Comparison of ENCODE assay signal across 10 cellular contexts in the genomic region with DNA sequence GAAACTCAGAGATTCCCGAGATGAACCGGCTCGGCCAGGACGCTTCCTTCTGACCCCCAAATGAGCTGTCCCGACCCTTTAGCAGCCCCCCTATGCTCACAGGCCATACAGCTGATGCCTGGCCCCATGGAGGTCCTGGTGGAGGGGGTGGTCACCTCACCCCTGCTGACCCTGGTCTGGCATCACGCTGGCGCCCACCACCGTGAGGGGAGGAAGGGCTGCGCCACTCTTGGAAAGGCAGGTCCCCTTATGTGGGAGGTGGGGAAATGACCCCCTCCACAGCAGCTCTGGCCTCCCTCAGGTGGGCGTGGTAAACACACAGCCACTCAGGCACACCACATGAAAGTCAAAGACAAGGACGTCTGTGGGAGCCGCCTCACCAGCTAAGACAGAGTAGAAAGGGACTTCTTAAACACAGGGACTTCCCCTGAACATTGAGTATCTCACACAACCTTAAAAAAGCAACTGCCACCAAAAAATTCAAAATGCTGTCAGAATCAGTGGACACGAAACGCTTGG. TPM values are rescaled to one million over a fixed set of nuclear protein-coding genes. Genes with fewer than 3 reads are reported as not detected.
DNase-seq lines count a peak whose midpoint lies in the region; ATAC-seq and TF ChIP-seq lines count a peak whose summit lies in the region.
"Had no signal": no experiment of that assay in that cellular context is flagged by ENCODE, and none has a peak within 500 bp of the region (broad histone marks: within the 10 kb centered on the region; RNA-seq: fewer than 3 reads in every experiment).

No MANE protein-coding gene starts in this region.

- no peak overlapping the region for H3K14ac ChIP-seq in trophoblast cell (ENCODE audit: low read length)

- peaks cover 0 to 10% of the 10 kb centered on the region in 2 donors for H3K4me1 ChIP-seq in lung (ENCODE audit: control insufficient read depth in 2 of 2, insufficient read depth in 2 of 2, low read length in 2 of 2)
- H3K4me1 ChIP-seq in trophoblast cell (ENCODE audit: control insufficient read depth in 1 of 2, insufficient read depth in 2 of 2, low read length in 2 of 2), result peaks cover 4 to 5% of the 10 kb centered on the region in 2 experiments

- H4K12ac ChIP-seq in trophoblast cell (ENCODE audit: low read depth, low read length), result no peak overlapping the region

- H3K79me2 ChIP-seq in trophoblast cell (ENCODE audit: control insufficient read depth, insufficient read depth, low read length, poor library complexity), result no peaks in the 10 kb centered on the region

- no peak for TF ChIP-seq CTCF in GM06990 (IDR thresholded peaks at IDR 0.05; ENCODE audit: insufficient read depth, low read length, poor library complexity, severe bottlenecking)
- no peak for TF ChIP-seq CTCF in lung (IDR thresholded peaks at IDR 0.05; ENCODE audit: control extremely low read depth, extremely low read depth)
- TF ChIP-seq CTCF in dorsolateral prefrontal cortex (IDR thresholded peaks at IDR 0.05 in 54 of 56, conservative IDR thresholded peaks at IDR 0.05 in 2 of 56; ENCODE audit: low read depth in 1 of 56, partially characterized antibody in 56 of 56), result no peak

- H2BK5ac ChIP-seq in trophoblast cell (ENCODE audit: low read depth, low read length, poor library complexity), result no peak overlapping the region

- H3K23ac ChIP-seq in trophoblast cell (ENCODE audit: low read length), result no peak overlapping the region

- H4K91ac ChIP-seq in trophoblast cell (ENCODE audit: low read depth, low read length), result no peak overlapping the region

- DNase-seq in GM06990 (ENCODE audit: extremely low read depth, insufficient read length) (peak; percentile 54), lung (ENCODE audit: low spot score) (no peak), RKO (ENCODE audit: low spot score) (no peak), NCI-H345 (lab: John Stamatoyannopoulos, UW) (no peak), trophoblast cell (no peak), dorsolateral prefrontal cortex (no peak)
- peak; percentile 34 for DNase-seq in activated CD4-positive, alpha-beta T cell treated with anti-CD3 and anti-CD28 coated beads, Interleukin-2, amount 50 U/mL, for 1 hour
- DNase-seq: DMS153, lower lobe of right lung had no signal

- no peak overlapping the region; the same call in 1 of the 2 replicates for H3K4me3 ChIP-seq in GM06990 (replicated peaks; ENCODE audit: low read depth, low read length)
- no peak overlapping the region for H3K4me3 ChIP-seq in lung
- H3K4me3 ChIP-seq in trophoblast cell (ENCODE audit: low read depth, low read length), result no peak overlapping the region
- H3K4me3 ChIP-seq in dorsolateral prefrontal cortex, result no peak overlapping the region
- H3K4me3 ChIP-seq: lower lobe of right lung had no signal

- H3K9me3 ChIP-seq in lung (ENCODE audit: control insufficient read depth in 2 of 2, insufficient read depth in 1 of 2, low read length in 1 of 2), result no peaks in the 10 kb centered on the region
- no peaks in the 10 kb centered on the region for H3K9me3 ChIP-seq in trophoblast cell (ENCODE audit: insufficient read depth, low read depth, low read length)
- H3K9me3 ChIP-seq: lower lobe of right lung had no signal

- no peaks in the 10 kb centered on the region for H3K79me1 ChIP-seq in trophoblast cell (ENCODE audit: low read length)

- H2AK5ac ChIP-seq in trophoblast cell (ENCODE audit: low read length), result no peak overlapping the region

- ATAC-seq in GM21825 (IDR thresholded peaks at IDR 0.05; ENCODE audit: unreplicated experiment) (peak; percentile 48), lung (ENCODE audit: insufficient read depth, low FRiP score) (no peak)

- H3K18ac ChIP-seq in trophoblast cell (ENCODE audit: low read length), result no peak overlapping the region

- H3K4ac ChIP-seq in trophoblast cell (ENCODE audit: low read depth, low read length), result no peak overlapping the region

- H3K9ac ChIP-seq in trophoblast cell (ENCODE audit: low read length), result no peak overlapping the region

- no peak overlapping the region for H4K8ac ChIP-seq in trophoblast cell (ENCODE audit: low read depth, low read length)

- intact Hi-C loops in dorsolateral prefrontal cortex (cut with DNase I), result no loop called here

- WGBS in lung, 2 donors, result 79 to 83% methylated on average over 14 of the region's 14 CpGs
- WGBS in trophoblast cell (ENCODE audit: extremely low coverage, insufficient coverage, insufficient read length), result no CpG with 5 or more reads among the region's 14 CpGs

- no peak overlapping the region for H2BK12ac ChIP-seq in trophoblast cell (ENCODE audit: low read length)

- H3K27ac ChIP-seq in lung (ENCODE audit: low read depth in 1 of 2, low read length in 1 of 2) (peak overlapping the region; percentile 15 to 41), trophoblast cell (ENCODE audit: low read depth, low read length) (no peak overlapping the region), dorsolateral prefrontal cortex (no peak overlapping the region)
- H3K27ac ChIP-seq: lower lobe of right lung had no signal

- H3K27me3 ChIP-seq in GM06990 (replicated peaks; ENCODE audit: control insufficient read depth, insufficient read depth, low read length), result no peaks in the 10 kb centered on the region
- no peaks in the 10 kb centered on the region for H3K27me3 ChIP-seq in lung (ENCODE audit: control insufficient read depth, insufficient read depth)
- no peaks in the 10 kb centered on the region for H3K27me3 ChIP-seq in trophoblast cell (ENCODE audit: insufficient read depth, low read length)
- H3K27me3 ChIP-seq in dorsolateral prefrontal cortex, result no peaks in the 10 kb centered on the region

- no peak overlapping the region for H2AFZ ChIP-seq in trophoblast cell (ENCODE audit: insufficient read depth, low read length, poor library complexity)

- no peaks in the 10 kb centered on the region for H3K36me3 ChIP-seq in GM06990 (ENCODE audit: control insufficient read depth, insufficient read depth, low read length)
- no peaks in the 10 kb centered on the region for H3K36me3 ChIP-seq in lung (ENCODE audit: control insufficient read depth in 2 of 2, insufficient read depth in 2 of 2, low read length in 2 of 2)
- no peaks in the 10 kb centered on the region for H3K36me3 ChIP-seq in trophoblast cell (ENCODE audit: control insufficient read depth in 1 of 2, insufficient read depth in 2 of 2, low read length in 2 of 2)

- no peak overlapping the region for H3K4me2 ChIP-seq in trophoblast cell (ENCODE audit: low read length)

- no peak overlapping the region for H2BK120ac ChIP-seq in trophoblast cell (ENCODE audit: insufficient read depth, low read length, poor library complexity)

RNA-seq across cellular contexts. Expression of gene GPR157, which starts 7.0 kb away (rescaled TPM):
- total RNA-seq in lung, result 10 to 100 TPM; 10.0 to 29.3 TPM
- 1 to 10 TPM; 3.7 to 4.6 TPM for polyA plus RNA-seq in lung
- polyA plus RNA-seq in trophoblast cell (2013), result 24.0 and 27.8 TPM in 2 replicates
- total RNA-seq in dorsolateral prefrontal cortex, result 1 to 10 TPM in 64 of 120 experiments, under 1 TPM in 56; 0.11 to 7.5 (median 1.1) TPM

RNA-seq across cellular contexts. Expression of gene SLC2A5, which starts 52.5 kb away (rescaled TPM):
- total RNA-seq in lung, result 1 to 10 TPM in 1 of 2 donors, under 1 TPM in 1; 0.92 to 2.8 TPM
- polyA plus RNA-seq in lung, result 1 to 10 TPM in 1 of 2 donors, under 1 TPM in 1; 0.16 to 2.1 TPM
- polyA plus RNA-seq in trophoblast cell (2013), result 0.12 and 0.16 TPM in 2 replicates
- 10 to 100 TPM in 99 of 120 experiments, 1 to 10 TPM in 21; 2.9 to 56.3 (median 15.9) TPM for total RNA-seq in dorsolateral prefrontal cortex

Comparison
In these comparisons a context has a peak if more than half of its experiments do, and no peak if none do; other contexts are left out.
1. DNase-seq: peak in GM06990 (single experiment) and activated CD4-positive, alpha-beta T cell treated with anti-CD3 and anti-CD28 coated beads, Interleukin-2, amount 50 U/mL, for 1 hour (single experiment); none in lung (single experiment), RKO (single experiment), NCI-H345 (single experiment), trophoblast cell (0 of 2) and dorsolateral prefrontal cortex (0 of 10).
2. H3K27ac ChIP-seq: peak in lung (2 of 2); none in trophoblast cell (single experiment) and dorsolateral prefrontal cortex (0 of 59).